In genomic region chrX:135295238-135295943, GRCh38 we compare ENCODE assay signal across 10 cellular contexts. TPM values are rescaled to one million over a fixed set of nuclear protein-coding genes. Genes with fewer than 3 reads are reported as not detected.
DNase-seq lines count a peak whose midpoint lies in the region; ATAC-seq and TF ChIP-seq lines count a peak whose summit lies in the region.
"Had no signal": no experiment of that assay in that cellular context is flagged by ENCODE, and none has a peak within 500 bp of the region (broad histone marks: within the 10 kb centered on the region; RNA-seq: fewer than 3 reads in every experiment).

No MANE protein-coding gene starts in this region.

- H3K27me3 ChIP-seq in CD8-positive, alpha-beta memory T cell (ENCODE audit: insufficient read depth, low read length, poor library complexity, severe bottlenecking), result no peaks in the 10 kb centered on the region
- H3K27me3 ChIP-seq in left ventricle myocardium inferior (ENCODE audit: low read depth), result no peaks in the 10 kb centered on the region

- TF ChIP-seq CTCF in left ventricle myocardium inferior (IDR thresholded peaks at IDR 0.05; ENCODE audit: borderline replicate concordance) (peak; percentile 42), retinal pigment epithelial cell (conservative IDR thresholded peaks at IDR 0.05; ENCODE audit: low read depth, low read length) (peak; percentile 35)

- intact Hi-C loops in left ventricle myocardium inferior (cut with micrococcal nuclease), result no loop called here

- CTCF ChIA-PET in CD8-positive, alpha-beta memory T cell (lab: Charles Lee), result no interaction called here

- peaks cover 0 to 7% of the 10 kb centered on the region in 2 donors for H3K27me3 Mint-ChIP-seq in CD8-positive, alpha-beta memory T cell

- H3K27ac ChIP-seq in CD8-positive, alpha-beta memory T cell (ENCODE audit: low read depth, low read length), result peak overlapping the region; percentile 53
- no peak overlapping the region for H3K27ac ChIP-seq in left ventricle myocardium inferior (replicated peaks)

- peak overlapping the region; percentile 86 for H3K4me3 ChIP-seq in CD8-positive, alpha-beta memory T cell (ENCODE audit: low read length)
- H3K4me3 ChIP-seq in left ventricle myocardium inferior (peak overlapping the region; percentile 51), retinal pigment epithelial cell (ENCODE audit: low read length) (peak overlapping the region; percentile 47)

- peak; percentile 18 to 71 (median 49) for DNase-seq in CD8-positive, alpha-beta memory T cell
- DNase-seq in NCI-H2107 (lab: John Stamatoyannopoulos, UW) (peak; percentile 13), left ventricle myocardium inferior (peak; percentile 22), retinal pigment epithelial cell (ENCODE audit: low read depth) (no peak), NCI-H2171 (lab: John Stamatoyannopoulos, UW) (no peak)
- DNase-seq in activated naive CD4-positive, alpha-beta T cell (lab: John Stamatoyannopoulos, UW), result peak; percentile 0 to 41 (median 20)

- POLR2A ChIA-PET in CD8-positive, alpha-beta memory T cell (lab: Charles Lee), result no interaction called here

- H3K4me3 Mint-ChIP-seq in CD8-positive, alpha-beta memory T cell, result peak overlapping the region; percentile 92 to 96 (median 95)

- H3K9me3 Mint-ChIP-seq in CD8-positive, alpha-beta memory T cell, result peaks cover 0 to 11% (median 7%) of the 10 kb centered on the region in 5 donors

- H3K36me3 Mint-ChIP-seq in CD8-positive, alpha-beta memory T cell, result peaks cover 14 to 28% (median 17%) of the 10 kb centered on the region in 3 donors

- H3K4me1 Mint-ChIP-seq in CD8-positive, alpha-beta memory T cell, result peaks cover 15 to 38% (median 29%) of the 10 kb centered on the region in 3 donors

- H3K36me3 ChIP-seq in CD8-positive, alpha-beta memory T cell (ENCODE audit: insufficient read depth, low read length), result no peaks in the 10 kb centered on the region
- H3K36me3 ChIP-seq in left ventricle myocardium inferior, result peaks cover 11% of the 10 kb centered on the region

- peaks cover 14% of the 10 kb centered on the region for H3K4me1 ChIP-seq in CD8-positive, alpha-beta memory T cell (ENCODE audit: insufficient read depth, low read length)
- no peaks in the 10 kb centered on the region for H3K4me1 ChIP-seq in left ventricle myocardium inferior

- peak; percentile 99 for ATAC-seq in GM21526 (IDR thresholded peaks at IDR 0.05; ENCODE audit: low FRiP score, unreplicated experiment)
- ATAC-seq in HG03196 (IDR thresholded peaks at IDR 0.05; ENCODE audit: unreplicated experiment), result no peak
- ATAC-seq: HCT116 had no signal

- H3K27ac Mint-ChIP-seq in CD8-positive, alpha-beta memory T cell, result peak overlapping the region; percentile 69 to 98 (median 90)

- no peaks in the 10 kb centered on the region for H3K9me3 ChIP-seq in CD8-positive, alpha-beta memory T cell (ENCODE audit: low read length)
- peaks cover 10% of the 10 kb centered on the region for H3K9me3 ChIP-seq in left ventricle myocardium inferior (replicated peaks)

RNA-seq across cellular contexts. Expression of gene ETDC, which starts 13.9 kb away (rescaled TPM):
- total RNA-seq in CD8-positive, alpha-beta memory T cell, result not detected
- not detected for polyA plus RNA-seq in CD8-positive, alpha-beta memory T cell
- total RNA-seq in left ventricle myocardium inferior, result not detected
- total RNA-seq: temporal lobe had no signal

RNA-seq across cellular contexts. Expression of gene ETDA, which starts 43.5 kb away (rescaled TPM):
- not detected for total RNA-seq in CD8-positive, alpha-beta memory T cell
- not detected for polyA plus RNA-seq in CD8-positive, alpha-beta memory T cell
- total RNA-seq in left ventricle myocardium inferior, result not detected
- total RNA-seq: temporal lobe had no signal

RNA-seq across cellular contexts. Expression of gene ZNF75D, which starts 48.5 kb away (rescaled TPM):
- total RNA-seq in CD8-positive, alpha-beta memory T cell, result 1 to 10 TPM; 5.8 to 6.7 TPM
- 11.4 TPM for polyA plus RNA-seq in CD8-positive, alpha-beta memory T cell
- total RNA-seq in left ventricle myocardium inferior, result 3.3 TPM

RNA-seq across cellular contexts. Expression of gene ZNF449, which starts 49.2 kb away (rescaled TPM):
- total RNA-seq in CD8-positive, alpha-beta memory T cell, result 1 to 10 TPM; 1.6 to 1.8 TPM
- polyA plus RNA-seq in CD8-positive, alpha-beta memory T cell, result 1.9 TPM
- total RNA-seq in left ventricle myocardium inferior, result 5.2 TPM

Comparison
In these comparisons a context has a peak if more than half of its experiments do, and no peak if none do; other contexts are left out.
1. DNase-seq: peak in CD8-positive, alpha-beta memory T cell (5 of 5), NCI-H2107 (single experiment), activated naive CD4-positive, alpha-beta T cell (4 of 4) and left ventricle myocardium inferior (single experiment); none in retinal pigment epithelial cell (single experiment) and NCI-H2171 (single experiment).
2. Peak in every context shown above with its lines, with median percentiles within 50 percentile points of each other: H3K4me3 ChIP-seq.